Comparison of ENCODE assay signal across 40 cellular contexts in genomic region chr17:61733021-61733420, GRCh38.
"Had no signal": no experiment of that assay in that cellular context is flagged by ENCODE, and none has a peak within 500 bp of the region (broad histone marks: within the 10 kb centered on the region; RNA-seq: fewer than 3 reads in every experiment).

No MANE protein-coding gene starts in this region.

- H3K4me1 ChIP-seq: adrenal gland, ascending aorta, body of pancreas, breast epithelium had no signal

- H3K9me3 Mint-ChIP-seq: activated naive CD4-positive, alpha-beta T cell treated with anti-CD3 and anti-CD28 coated beads, Interleukin-2, amount 50 U/mL, for 24 hours; activated naive CD8-positive, alpha-beta T cell treated with anti-CD3 and anti-CD28 coated beads, Interleukin-2, amount 50 U/mL, for 24 hours; activated T-cell treated with anti-CD3 and anti-CD28 coated beads, Interleukin-2, amount 50 U/mL, for 72 hours; activated T-helper 17 cell treated with anti-CD3 and anti-CD28 coated beads, Interleukin-2, amount 50 U/mL, for 72 hours; central memory CD8-positive, alpha-beta T cell had no signal

- H3K27ac Mint-ChIP-seq: activated naive CD4-positive, alpha-beta T cell treated with anti-CD3 and anti-CD28 coated beads for 36 hours; activated naive CD4-positive, alpha-beta T cell treated with anti-CD3 and anti-CD28 coated beads, Interleukin-2, amount 10 ng/mL, durations not matched to agents 7 days and 5 days; activated naive CD4-positive, alpha-beta T cell treated with anti-CD3 and anti-CD28 coated beads, Interleukin-2, amount 50 U/mL, for 24 hours; activated naive CD4-positive, alpha-beta T cell treated with anti-CD3 and anti-CD28 coated beads, Interleukin-2, amount 50 U/mL, for 72 hours; activated naive CD8-positive, alpha-beta T cell; activated naive CD8-positive, alpha-beta T cell treated with anti-CD3 and anti-CD28 coated beads for 36 hours; activated naive CD8-positive, alpha-beta T cell treated with anti-CD3 and anti-CD28 coated beads, Interleukin-2, amount 10 ng/mL, durations not matched to agents 7 days and 5 days; activated naive CD8-positive, alpha-beta T cell treated with anti-CD3 and anti-CD28 coated beads, Interleukin-2, amount 50 U/mL, for 24 hours; activated T-cell treated with anti-CD3 and anti-CD28 coated beads, Interleukin-2, amount 50 U/mL, for 24 hours; activated T-cell treated with anti-CD3 and anti-CD28 coated beads, Interleukin-2, amount 50 U/mL, for 72 hours; activated T-helper 1 cell treated with anti-CD3 and anti-CD28 coated beads, Interleukin-12 subunit alpha, Interleukin-12 subunit beta, Interleukin-2, Interleukin-4 antibody, amounts not matched to agents 30 ng/mL and 10 ng/mL and 1 ng/mL, durations not matched to agents 14 hours and 24 hours and 36 hours; activated T-helper 17 cell treated with anti-CD3 and anti-CD28 coated beads, Interleukin-2, amount 50 U/mL, for 72 hours; activated T-helper 2 cell treated with anti-CD3 and anti-CD28 coated beads, Interferon-gamma antibody, Interleukin-2, Interleukin-4, amounts not matched to agents 10 μg/mL and 5 μg/mL and 100 μg/mL, durations not matched to agents 14 hours and 24 hours and 36 hours; brain had no signal

- H3K27ac ChIP-seq: adrenal gland, ascending aorta, body of pancreas, brain microvascular endothelial cell, breast epithelium, cardiac muscle cell had no signal

- H3K9me3 ChIP-seq: adrenal gland, body of pancreas had no signal

- H3K36me3 ChIP-seq: adrenal gland, ascending aorta, brain microvascular endothelial cell, breast epithelium, cardiac muscle cell had no signal

- H3K4me3 ChIP-seq: adrenal gland, ascending aorta, body of pancreas, breast epithelium, cardiac muscle cell had no signal

- H3K4me1 Mint-ChIP-seq: activated naive CD8-positive, alpha-beta T cell treated with anti-CD3 and anti-CD28 coated beads for 36 hours; activated naive CD8-positive, alpha-beta T cell treated with anti-CD3 and anti-CD28 coated beads, Interleukin-2, amount 10 ng/mL, durations not matched to agents 7 days and 5 days; activated naive CD8-positive, alpha-beta T cell treated with anti-CD3 and anti-CD28 coated beads, Interleukin-2, amount 50 U/mL, for 24 hours; activated T-helper 17 cell treated with anti-CD3 and anti-CD28 coated beads, Interleukin-2, amount 50 U/mL, for 72 hours; brain had no signal

- FAIRE-seq: astrocyte, bronchial epithelial cell had no signal

- H3K27me3 ChIP-seq: adrenal gland, ascending aorta, body of pancreas, brain microvascular endothelial cell, breast epithelium, cardiac muscle cell had no signal

- H3K27me3 Mint-ChIP-seq: activated naive CD4-positive, alpha-beta T cell treated with anti-CD3 and anti-CD28 coated beads, Interleukin-2, amount 10 ng/mL, durations not matched to agents 7 days and 5 days; activated naive CD4-positive, alpha-beta T cell treated with anti-CD3 and anti-CD28 coated beads, Interleukin-2, amount 50 U/mL, for 24 hours; activated naive CD8-positive, alpha-beta T cell; activated naive CD8-positive, alpha-beta T cell treated with anti-CD3 and anti-CD28 coated beads for 36 hours; activated naive CD8-positive, alpha-beta T cell treated with anti-CD3 and anti-CD28 coated beads, Interleukin-2, amount 10 ng/mL, durations not matched to agents 7 days and 5 days; activated naive CD8-positive, alpha-beta T cell treated with anti-CD3 and anti-CD28 coated beads, Interleukin-2, amount 50 U/mL, for 24 hours; activated T-cell treated with anti-CD3 and anti-CD28 coated beads, Interleukin-2, amount 50 U/mL, for 24 hours; activated T-helper 17 cell treated with anti-CD3 and anti-CD28 coated beads, Interleukin-2, amount 50 U/mL, for 72 hours; brain; central memory CD8-positive, alpha-beta T cell had no signal

- H3K4me3 Mint-ChIP-seq: activated naive CD4-positive, alpha-beta T cell treated with anti-CD3 and anti-CD28 coated beads for 36 hours; activated naive CD4-positive, alpha-beta T cell treated with anti-CD3 and anti-CD28 coated beads, Interleukin-2, amount 10 ng/mL, durations not matched to agents 7 days and 5 days; activated naive CD4-positive, alpha-beta T cell treated with anti-CD3 and anti-CD28 coated beads, Interleukin-2, amount 50 U/mL, for 24 hours; activated naive CD8-positive, alpha-beta T cell; activated naive CD8-positive, alpha-beta T cell treated with anti-CD3 and anti-CD28 coated beads for 36 hours; activated naive CD8-positive, alpha-beta T cell treated with anti-CD3 and anti-CD28 coated beads, Interleukin-2, amount 10 ng/mL, durations not matched to agents 7 days and 5 days; activated naive CD8-positive, alpha-beta T cell treated with anti-CD3 and anti-CD28 coated beads, Interleukin-2, amount 50 U/mL, for 24 hours; activated T-cell treated with anti-CD3 and anti-CD28 coated beads, Interleukin-2, amount 50 U/mL, for 24 hours; activated T-cell treated with anti-CD3 and anti-CD28 coated beads, Interleukin-2, amount 50 U/mL, for 4 hours; activated T-cell treated with anti-CD3 and anti-CD28 coated beads, Interleukin-2, amount 50 U/mL, for 72 hours; activated T-helper 1 cell treated with anti-CD3 and anti-CD28 coated beads, Interleukin-12 subunit alpha, Interleukin-12 subunit beta, Interleukin-2, Interleukin-4 antibody, amounts not matched to agents 30 ng/mL and 10 ng/mL and 1 ng/mL, durations not matched to agents 14 hours and 24 hours and 36 hours; activated T-helper 17 cell treated with anti-CD3 and anti-CD28 coated beads, Interleukin-2, amount 50 U/mL, for 72 hours; brain; central memory CD8-positive, alpha-beta T cell had no signal

- ATAC-seq: activated naive CD4-positive, alpha-beta T cell treated with anti-CD3 and anti-CD28 coated beads, Interleukin-2, amount 50 U/mL, for 72 hours; activated naive CD8-positive, alpha-beta T cell treated with anti-CD3 and anti-CD28 coated beads, Interleukin-2, amount 50 U/mL, for 24 hours; activated T-cell treated with anti-CD3 and anti-CD28 coated beads, Interleukin-2, amount 50 U/mL, for 4 hours; activated T-cell treated with anti-CD3 and anti-CD28 coated beads, Interleukin-2, amount 50 U/mL, for 72 hours; activated T-helper 17 cell treated with anti-CD3 and anti-CD28 coated beads, Interleukin-2, amount 50 U/mL, for 72 hours; body of pancreas had no signal

- DNase-seq: activated effector memory CD4-positive, alpha-beta T cell treated with anti-CD3 and anti-CD28 coated beads, Interleukin-2, amount 50 U/mL, for 16 hours; activated effector memory CD4-positive, alpha-beta T cell treated with Interleukin-2 at 50 U/mL for 16 hours; activated gamma-delta T cell; activated gamma-delta T cell treated with Interleukin-2 at 50 U/mL for 16 hours; activated naive CD4-positive, alpha-beta T cell; activated naive CD4-positive, alpha-beta T cell treated with anti-CD3 and anti-CD28 coated beads for 36 hours; activated naive CD4-positive, alpha-beta T cell treated with anti-CD3 and anti-CD28 coated beads, Interleukin-2, amount 10 ng/mL, durations not matched to agents 7 days and 5 days; activated naive CD4-positive, alpha-beta T cell treated with anti-CD3 and anti-CD28 coated beads, Interleukin-2, amount 50 U/mL, for 16 hours; activated naive CD4-positive, alpha-beta T cell treated with Interleukin-2 at 50 U/mL for 16 hours; activated naive CD8-positive, alpha-beta T cell treated with anti-CD3 and anti-CD28 coated beads for 36 hours; activated naive CD8-positive, alpha-beta T cell treated with anti-CD3 and anti-CD28 coated beads, Interleukin-2, amount 10 ng/mL, durations not matched to agents 7 days and 5 days; activated naive CD8-positive, alpha-beta T cell treated with anti-CD3 and anti-CD28 coated beads, Interleukin-2, amount 50 U/mL, for 24 hours; activated T-cell treated with anti-CD3 and anti-CD28 coated beads, Interleukin-2, amount 50 U/mL, for 1 hour; activated T-cell treated with anti-CD3 and anti-CD28 coated beads, Interleukin-2, amount 50 U/mL, for 24 hours; activated T-cell treated with anti-CD3 and anti-CD28 coated beads, Interleukin-2, amount 50 U/mL, for 4 hours; activated T-cell treated with anti-CD3 and anti-CD28 coated beads, Interleukin-2, amount 50 U/mL, for 48 hours; activated T-cell treated with anti-CD3 and anti-CD28 coated beads, Interleukin-2, amount 50 U/mL, for 72 hours; adrenal gland; amniotic stem cell; amygdala; anterior cingulate cortex; aorta; body of pancreas; brain microvascular endothelial cell; caudate nucleus; central memory CD4-positive, alpha-beta T cell; cerebellar nuclear complex had no signal
